ENCODE assay signal across 8 cellular contexts in the genomic region with DNA sequence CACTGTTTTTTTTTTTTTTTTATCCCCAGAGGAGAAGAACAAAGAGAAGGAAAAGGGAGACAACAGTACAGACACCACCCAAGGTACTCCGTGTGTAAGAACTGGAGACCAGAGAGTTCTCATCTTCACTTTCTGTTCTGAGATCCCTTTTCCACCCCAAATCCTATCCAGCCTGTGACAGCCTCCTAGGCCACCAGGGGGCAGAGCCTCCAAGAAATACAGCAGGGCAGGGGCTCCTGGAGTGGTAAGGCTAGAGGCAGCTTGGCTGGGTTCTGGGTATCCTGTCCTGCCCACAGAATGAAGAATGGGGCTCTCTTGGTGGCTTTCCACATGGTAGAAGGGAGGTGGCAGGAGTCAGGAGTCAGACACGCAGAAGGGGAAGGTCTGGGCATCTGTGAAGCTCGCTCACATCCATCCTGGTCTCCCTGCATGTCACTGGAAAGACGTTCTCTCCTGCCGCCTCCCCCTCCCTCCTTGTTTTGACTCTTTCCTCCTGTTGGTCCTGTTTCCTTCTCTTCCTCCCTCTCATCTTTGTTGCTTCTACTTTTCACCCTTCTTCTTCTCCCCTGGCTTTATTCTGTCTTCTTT. TPM values are rescaled to one million over a fixed set of nuclear protein-coding genes. Genes with fewer than 3 reads are reported as not detected.
A peak's percentile ranks its signal among the peaks of the same experiment; 100 is the strongest.
DNase-seq lines count a peak whose midpoint lies in the region; ATAC-seq and TF ChIP-seq lines count a peak whose summit lies in the region.

No MANE protein-coding gene starts in this region.

- peaks cover 3% of the 10 kb centered on the region for H3K4me1 Mint-ChIP-seq in memory B cell
- H3K4me1 Mint-ChIP-seq in stimulated activated naive CD8-positive, alpha-beta T cell treated with anti-CD3 and anti-CD28 coated beads, Interleukin-15, amount 100 ng/mL, for 72 hours, result no peaks in the 10 kb centered on the region

- H3K27me3 ChIP-seq in dorsolateral prefrontal cortex, result no peaks in the 10 kb centered on the region

- no peaks in the 10 kb centered on the region for H3K9me3 Mint-ChIP-seq in memory B cell
- H3K9me3 Mint-ChIP-seq in stimulated activated naive CD8-positive, alpha-beta T cell treated with anti-CD3 and anti-CD28 coated beads, Interleukin-15, amount 100 ng/mL, for 72 hours, result no peaks in the 10 kb centered on the region

- TF ChIP-seq CTCF in dorsolateral prefrontal cortex (IDR thresholded peaks at IDR 0.05 in 54 of 56, conservative IDR thresholded peaks at IDR 0.05 in 2 of 56; ENCODE audit: low read depth in 1 of 56, partially characterized antibody in 56 of 56), result peak; percentile 25 to 70 (median 58)

- H3K4me3 ChIP-seq in dorsolateral prefrontal cortex, result no peak overlapping the region

- H3K27ac Mint-ChIP-seq in memory B cell, result no peak overlapping the region
- no peak overlapping the region for H3K27ac Mint-ChIP-seq in stimulated activated naive CD8-positive, alpha-beta T cell treated with anti-CD3 and anti-CD28 coated beads, Interleukin-15, amount 100 ng/mL, for 72 hours

- ATAC-seq in activated CD4-positive, CD25-positive, alpha-beta regulatory T cell treated with anti-CD3 and anti-CD28 coated beads, Interleukin-2, amount 50 U/mL, for 24 hours, result peak; percentile 78 to 85
- peak; percentile 76 for ATAC-seq in memory B cell (ENCODE audit: low read depth)
- ATAC-seq in stimulated activated naive CD8-positive, alpha-beta T cell treated with anti-CD3 and anti-CD28 coated beads, Interleukin-15, amount 100 ng/mL, for 72 hours, result peak; percentile 87
- no peak for ATAC-seq in GM18511 (IDR thresholded peaks at IDR 0.05; ENCODE audit: unreplicated experiment)

- DNase-seq in NCI-H2196 (lab: John Stamatoyannopoulos, UW; ENCODE audit: unreplicated experiment), result peak; percentile 3
- no peak for DNase-seq in NCI-H2196 treated with DMSO at 0.1 percent for 48 hours (lab: John Stamatoyannopoulos, UW; ENCODE audit: unreplicated experiment)
- peak; percentile 31 for DNase-seq in NCI-H1694 (lab: John Stamatoyannopoulos, UW)
- DNase-seq in dorsolateral prefrontal cortex, result peak in 1 of 10 donors; percentile 45
- DNase-seq in memory B cell (ENCODE audit: low spot score in 2 of 2), result peak; percentile 33 to 44
- DNase-seq in stimulated activated naive CD8-positive, alpha-beta T cell treated with anti-CD3 and anti-CD28 coated beads, Interleukin-15, amount 100 ng/mL, for 72 hours, result peak; percentile 46 to 50

- no peak overlapping the region for H3K27ac ChIP-seq in dorsolateral prefrontal cortex

- H3K36me3 Mint-ChIP-seq in memory B cell, result peaks cover 38% of the 10 kb centered on the region

- intact Hi-C loops in dorsolateral prefrontal cortex (cut with DNase I), result loop anchor here in 1 of 2 donors (5.0 kb wide), 1 partner anchor 45 kb away; the partner anchor contains the start of gene PEX5

- no peak overlapping the region for H3K4me3 Mint-ChIP-seq in memory B cell
- H3K4me3 Mint-ChIP-seq in stimulated activated naive CD8-positive, alpha-beta T cell treated with anti-CD3 and anti-CD28 coated beads, Interleukin-15, amount 100 ng/mL, for 72 hours, result no peak overlapping the region

- no peaks in the 10 kb centered on the region for H3K27me3 Mint-ChIP-seq in memory B cell
- no peaks in the 10 kb centered on the region for H3K27me3 Mint-ChIP-seq in stimulated activated naive CD8-positive, alpha-beta T cell treated with anti-CD3 and anti-CD28 coated beads, Interleukin-15, amount 100 ng/mL, for 72 hours

RNA-seq across cellular contexts. Expression of gene CLSTN3, which starts 12.0 kb away (rescaled TPM):
- 100 to 1,000 TPM; 108 to 389 (median 289) TPM for total RNA-seq in dorsolateral prefrontal cortex

RNA-seq across cellular contexts. Expression of gene RBP5, which starts 13.5 kb away (rescaled TPM):
- total RNA-seq in dorsolateral prefrontal cortex, result 1 to 10 TPM in 73 of 120 experiments, under 1 TPM in 24, not detected in 23; 0.40 to 3.8 (median 1.3) TPM

RNA-seq across cellular contexts. Expression of gene C1RL, which starts 33.1 kb away (rescaled TPM):
- 10 to 100 TPM in 114 of 120 experiments, 1 to 10 TPM in 6; 5.6 to 39.9 (median 17.6) TPM for total RNA-seq in dorsolateral prefrontal cortex

RNA-seq across cellular contexts. Expression of gene PEX5, which starts 47.3 kb away (rescaled TPM):
- total RNA-seq in dorsolateral prefrontal cortex, result 100 to 1,000 TPM in 5 of 120 experiments, 10 to 100 TPM in 115; 56.3 to 135 (median 80.9) TPM

RNA-seq across cellular contexts. Expression of gene C1R, which starts 49.9 kb away (rescaled TPM):
- total RNA-seq in dorsolateral prefrontal cortex, result 100 to 1,000 TPM in 3 of 120 experiments, 10 to 100 TPM in 116, 1 to 10 TPM in 1; 7.4 to 140 (median 26.2) TPM
